Comparison of ENCODE assay signal across 1 cellular context in genomic region chr7:135795846-135796570, GRCh38.
TF ChIP-seq lines count a peak whose summit lies in the region.

No MANE protein-coding gene starts in this region.

TF ChIP-seq in IMR-90, 13 proteins besides CTCF, POLR2A, EP300 and RAD21 (continued from another document):
- TF ChIP-seq NFE2L2 (IDR thresholded peaks at IDR 0.05; ENCODE audit: low read depth, low read length), result no peak
- no peak for TF ChIP-seq SMC3 (IDR thresholded peaks at IDR 0.05; ENCODE audit: low read depth, low read length)
- TF ChIP-seq MAZ (IDR thresholded peaks at IDR 0.05; ENCODE audit: borderline replicate concordance, low read depth, low read length), result no peak
- no peak for TF ChIP-seq MXI1 (IDR thresholded peaks at IDR 0.05; ENCODE audit: borderline replicate concordance, low read depth, low read length)
- TF ChIP-seq RCOR1 (IDR thresholded peaks at IDR 0.05; ENCODE audit: insufficient replicate concordance, low read length), result no peak
